In genomic region chr11:126229782-126230540, GRCh38 we compare ENCODE assay signal across 19 cellular contexts.
"Had no signal": no experiment of that assay in that cellular context is flagged by ENCODE, and none has a peak within 500 bp of the region (broad histone marks: within the 10 kb centered on the region; RNA-seq: fewer than 3 reads in every experiment).

No MANE protein-coding gene starts in this region.

- H3K4me1 ChIP-seq: parathyroid adenoma had no signal

- H3K9me3 Mint-ChIP-seq: activated naive CD8-positive, alpha-beta T cell treated with anti-CD3 and anti-CD28 coated beads, Interleukin-2, amount 10 ng/mL, durations not matched to agents 7 days and 5 days; activated T-cell treated with anti-CD3 and anti-CD28 coated beads, Interleukin-2, amount 50 U/mL, for 4 hours; stimulated activated effector memory CD8-positive, alpha-beta T cell treated with anti-CD3 and anti-CD28 coated beads, Interleukin-12 subunit alpha, Interleukin-12 subunit beta, amount 100 ng/mL, for 72 hours; type B pancreatic cell had no signal

- H3K4me3 ChIP-seq: coronary artery, gastrocnemius medialis, left lung, SJCRH30, skin epidermis had no signal

- H3K27me3 ChIP-seq: gastrocnemius medialis, left lung, SJCRH30 had no signal

- H3K27me3 Mint-ChIP-seq: activated naive CD8-positive, alpha-beta T cell treated with anti-CD3 and anti-CD28 coated beads, Interleukin-2, amount 10 ng/mL, durations not matched to agents 7 days and 5 days; type B pancreatic cell had no signal

- DNase-seq: activated CD4-positive, alpha-beta T cell treated with anti-CD3 and anti-CD28 coated beads for 1 hour; activated CD4-positive, alpha-beta T cell treated with anti-CD3 and anti-CD28 coated beads, Interleukin-2, amount 50 U/mL, for 48 hours; activated gamma-delta T cell treated with Interleukin-2 at 50 U/mL for 16 hours; activated naive CD8-positive, alpha-beta T cell treated with anti-CD3 and anti-CD28 coated beads, Interleukin-2, amount 10 ng/mL, durations not matched to agents 7 days and 5 days; activated T-cell treated with anti-CD3 and anti-CD28 coated beads, Interleukin-2, amount 50 U/mL, for 4 hours; anterior cingulate cortex; caudate nucleus; effector CD8-positive, alpha-beta T cell; gastrocnemius medialis; left lung; SJCRH30; substantia nigra; T-helper 9 cell had no signal

- H3K4me3 Mint-ChIP-seq: activated naive CD8-positive, alpha-beta T cell treated with anti-CD3 and anti-CD28 coated beads, Interleukin-2, amount 10 ng/mL, durations not matched to agents 7 days and 5 days; activated T-cell treated with anti-CD3 and anti-CD28 coated beads, Interleukin-2, amount 50 U/mL, for 4 hours; stimulated activated effector memory CD8-positive, alpha-beta T cell treated with anti-CD3 and anti-CD28 coated beads, Interleukin-12 subunit alpha, Interleukin-12 subunit beta, amount 100 ng/mL, for 72 hours; type B pancreatic cell had no signal

- H3K36me3 ChIP-seq: SJCRH30 had no signal

- H3K27ac Mint-ChIP-seq: activated naive CD8-positive, alpha-beta T cell treated with anti-CD3 and anti-CD28 coated beads, Interleukin-2, amount 10 ng/mL, durations not matched to agents 7 days and 5 days; type B pancreatic cell had no signal

- ATAC-seq: activated T-cell treated with anti-CD3 and anti-CD28 coated beads, Interleukin-2, amount 50 U/mL, for 4 hours; gastrocnemius medialis; left lung; stimulated activated effector memory CD8-positive, alpha-beta T cell treated with anti-CD3 and anti-CD28 coated beads, Interleukin-12 subunit alpha, Interleukin-12 subunit beta, amount 100 ng/mL, for 72 hours had no signal

- H3K4me1 Mint-ChIP-seq: activated naive CD8-positive, alpha-beta T cell treated with anti-CD3 and anti-CD28 coated beads, Interleukin-2, amount 10 ng/mL, durations not matched to agents 7 days and 5 days; stimulated activated effector memory CD8-positive, alpha-beta T cell treated with anti-CD3 and anti-CD28 coated beads, Interleukin-12 subunit alpha, Interleukin-12 subunit beta, amount 100 ng/mL, for 72 hours had no signal

- H3K27ac ChIP-seq: coronary artery, epithelial cell of prostate, gastrocnemius medialis, left lung, parathyroid adenoma, SJCRH30, skin epidermis had no signal

- H3K9me3 ChIP-seq: gastrocnemius medialis, left lung, SJCRH30 had no signal
